In the genomic region with DNA sequence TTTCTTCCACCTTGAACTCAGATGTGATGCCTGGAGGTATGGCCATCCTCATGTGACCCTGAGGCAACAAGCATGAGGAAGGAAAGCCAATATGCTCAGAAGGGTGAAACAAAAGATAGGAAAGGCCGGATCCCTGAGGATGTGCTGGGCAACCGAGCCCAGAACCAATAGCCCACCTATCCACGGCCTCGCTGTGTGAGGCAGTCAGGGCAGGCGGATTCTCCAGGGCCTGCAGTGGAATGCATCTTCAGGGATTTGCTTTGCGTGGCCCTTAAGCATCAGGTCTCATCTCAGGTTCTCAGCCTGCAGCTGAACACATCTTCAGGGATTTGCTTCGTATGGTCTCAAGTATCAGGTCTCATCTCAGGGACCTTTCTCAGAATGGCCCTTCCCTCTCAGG, we compare ENCODE assay signal across 30 cellular contexts.
"Had no signal": no experiment of that assay in that cellular context is flagged by ENCODE, and none has a peak within 500 bp of the region (broad histone marks: within the 10 kb centered on the region; RNA-seq: fewer than 3 reads in every experiment).

No MANE protein-coding gene starts in this region.

- H3K36me3 ChIP-seq: adrenal gland, cardiac muscle cell, colonic mucosa, esophagus squamous epithelium had no signal

- H3K4me1 ChIP-seq: adrenal gland, colonic mucosa, esophagus squamous epithelium had no signal

- ATAC-seq: activated CD4-positive, alpha-beta T cell treated with anti-CD3 and anti-CD28 coated beads for 36 hours; activated CD8-positive, alpha-beta memory T cell treated with anti-CD3 and anti-CD28 coated beads, Interleukin-2, amount 10 ng/mL, durations not matched to agents 7 days and 5 days; activated CD8-positive, alpha-beta T cell treated with anti-CD3 and anti-CD28 coated beads, Interleukin-2, amount 10 ng/mL, durations not matched to agents 7 days and 5 days; activated naive CD8-positive, alpha-beta T cell treated with anti-CD3 and anti-CD28 coated beads, Interleukin-2, amount 50 U/mL, for 24 hours; body of pancreas had no signal

- H3K27ac Mint-ChIP-seq: activated CD4-positive, alpha-beta memory T cell treated with anti-CD3 and anti-CD28 coated beads for 36 hours; activated CD4-positive, alpha-beta T cell treated with anti-CD3 and anti-CD28 coated beads for 36 hours; activated CD4-positive, alpha-beta T cell treated with anti-CD3 and anti-CD28 coated beads, Interleukin-2, amount 10 ng/mL, durations not matched to agents 24 days and 14 days; activated CD8-positive, alpha-beta memory T cell treated with anti-CD3 and anti-CD28 coated beads, Interleukin-2, amount 10 ng/mL, durations not matched to agents 7 days and 5 days; activated CD8-positive, alpha-beta T cell treated with anti-CD3 and anti-CD28 coated beads, Interleukin-2, amount 10 ng/mL, durations not matched to agents 7 days and 5 days; activated naive CD4-positive, alpha-beta T cell treated with anti-CD3 and anti-CD28 coated beads for 36 hours; activated naive CD4-positive, alpha-beta T cell treated with anti-CD3 and anti-CD28 coated beads, Interleukin-2, amount 50 U/mL, for 24 hours; activated naive CD8-positive, alpha-beta T cell treated with anti-CD3 and anti-CD28 coated beads for 36 hours; activated naive CD8-positive, alpha-beta T cell treated with anti-CD3 and anti-CD28 coated beads, Interleukin-2, amount 50 U/mL, for 24 hours; activated T-helper 1 cell treated with anti-CD3 and anti-CD28 coated beads, Interleukin-12 subunit alpha, Interleukin-12 subunit beta, Interleukin-2, Interleukin-4 antibody, amounts not matched to agents 30 ng/mL and 10 ng/mL and 1 ng/mL, durations not matched to agents 14 hours and 24 hours and 36 hours; activated T-helper 2 cell treated with anti-CD3 and anti-CD28 coated beads, Interferon-gamma antibody, Interleukin-2, Interleukin-4, amounts not matched to agents 10 μg/mL and 5 μg/mL and 100 μg/mL, durations not matched to agents 14 hours and 24 hours and 36 hours; dendritic cell treated with granulocyte-macrophage colony-stimulating factor and Interleukin-4, amounts not matched to agents 40 ng/mL and 50 ng/mL, for 4 days had no signal

- H3K27ac ChIP-seq: adrenal gland, cardiac muscle cell, colonic mucosa, dorsolateral prefrontal cortex, epithelial cell of prostate, esophagus squamous epithelium had no signal

- H3K4me1 Mint-ChIP-seq: activated CD4-positive, alpha-beta T cell treated with anti-CD3 and anti-CD28 coated beads for 36 hours; activated CD4-positive, alpha-beta T cell treated with anti-CD3 and anti-CD28 coated beads, Interleukin-2, amount 10 ng/mL, durations not matched to agents 24 days and 14 days; activated CD8-positive, alpha-beta memory T cell treated with anti-CD3 and anti-CD28 coated beads, Interleukin-2, amount 10 ng/mL, durations not matched to agents 7 days and 5 days; activated naive CD4-positive, alpha-beta T cell treated with anti-CD3 and anti-CD28 coated beads, Interleukin-2, amount 50 U/mL, for 24 hours; activated naive CD8-positive, alpha-beta T cell treated with anti-CD3 and anti-CD28 coated beads for 36 hours; activated naive CD8-positive, alpha-beta T cell treated with anti-CD3 and anti-CD28 coated beads, Interleukin-2, amount 50 U/mL, for 24 hours had no signal

- H3K27me3 Mint-ChIP-seq: activated CD4-positive, alpha-beta T cell treated with anti-CD3 and anti-CD28 coated beads, Interleukin-2, amount 10 ng/mL, durations not matched to agents 24 days and 14 days; activated CD8-positive, alpha-beta memory T cell treated with anti-CD3 and anti-CD28 coated beads, Interleukin-2, amount 10 ng/mL, durations not matched to agents 7 days and 5 days; dendritic cell treated with granulocyte-macrophage colony-stimulating factor and Interleukin-4, amounts not matched to agents 40 ng/mL and 50 ng/mL, for 4 days had no signal

- H3K27me3 ChIP-seq: adrenal gland, body of pancreas, cardiac muscle cell, colonic mucosa, dorsolateral prefrontal cortex had no signal

- H3K9me3 Mint-ChIP-seq: activated CD4-positive, alpha-beta memory T cell treated with anti-CD3 and anti-CD28 coated beads for 36 hours; activated CD4-positive, alpha-beta T cell treated with anti-CD3 and anti-CD28 coated beads, Interleukin-2, amount 10 ng/mL, durations not matched to agents 24 days and 14 days; activated naive CD4-positive, alpha-beta T cell treated with anti-CD3 and anti-CD28 coated beads for 36 hours; activated naive CD4-positive, alpha-beta T cell treated with anti-CD3 and anti-CD28 coated beads, Interleukin-2, amount 50 U/mL, for 24 hours; activated naive CD8-positive, alpha-beta T cell treated with anti-CD3 and anti-CD28 coated beads for 36 hours; activated naive CD8-positive, alpha-beta T cell treated with anti-CD3 and anti-CD28 coated beads, Interleukin-2, amount 50 U/mL, for 24 hours; activated T-helper 1 cell treated with anti-CD3 and anti-CD28 coated beads, Interleukin-12 subunit alpha, Interleukin-12 subunit beta, Interleukin-2, Interleukin-4 antibody, amounts not matched to agents 30 ng/mL and 10 ng/mL and 1 ng/mL, durations not matched to agents 14 hours and 24 hours and 36 hours; activated T-helper 2 cell treated with anti-CD3 and anti-CD28 coated beads, Interferon-gamma antibody, Interleukin-2, Interleukin-4, amounts not matched to agents 10 μg/mL and 5 μg/mL and 100 μg/mL, durations not matched to agents 14 hours and 24 hours and 36 hours; dendritic cell treated with granulocyte-macrophage colony-stimulating factor and Interleukin-4, amounts not matched to agents 40 ng/mL and 50 ng/mL, for 4 days had no signal

- DNase-seq: activated CD4-positive, alpha-beta memory T cell treated with anti-CD3 and anti-CD28 coated beads for 36 hours; activated CD4-positive, alpha-beta T cell treated with anti-CD3 and anti-CD28 coated beads for 36 hours; activated CD4-positive, alpha-beta T cell treated with anti-CD3 and anti-CD28 coated beads, Interleukin-2, amount 10 ng/mL, durations not matched to agents 24 days and 14 days; activated CD4-positive, CD25-positive, alpha-beta regulatory T cell; activated CD4-positive, CD25-positive, alpha-beta regulatory T cell treated with anti-CD3 and anti-CD28 coated beads, Interleukin-2, amount 50 U/mL, for 72 hours; activated CD8-positive, alpha-beta memory T cell treated with anti-CD3 and anti-CD28 coated beads, Interleukin-2, amount 10 ng/mL, durations not matched to agents 7 days and 5 days; activated CD8-positive, alpha-beta memory T cell treated with anti-CD3 and anti-CD28 coated beads, Interleukin-2, amount 50 U/mL, for 4 hours; activated CD8-positive, alpha-beta T cell treated with anti-CD3 and anti-CD28 coated beads, Interleukin-2, amount 10 ng/mL, durations not matched to agents 7 days and 5 days; activated effector memory CD4-positive, alpha-beta T cell treated with anti-CD3 and anti-CD28 coated beads, Interleukin-2, amount 50 U/mL, for 16 hours; activated naive CD4-positive, alpha-beta T cell treated with anti-CD3 and anti-CD28 coated beads for 36 hours; activated naive CD8-positive, alpha-beta T cell treated with anti-CD3 and anti-CD28 coated beads for 36 hours; activated naive CD8-positive, alpha-beta T cell treated with anti-CD3 and anti-CD28 coated beads, Interleukin-2, amount 50 U/mL, for 24 hours; activated T-cell treated with anti-CD3 and anti-CD28 coated beads, Interleukin-2, amount 50 U/mL, for 1 hour; activated T-cell treated with anti-CD3 and anti-CD28 coated beads, Interleukin-2, amount 50 U/mL, for 48 hours; adrenal gland; amygdala; aorta; body of pancreas; central memory CD4-positive, alpha-beta T cell; cerebellar nuclear complex; colonic mucosa; dorsolateral prefrontal cortex; esophagus squamous epithelium; T-helper 2 cell had no signal

- H3K36me3 Mint-ChIP-seq: activated CD4-positive, alpha-beta memory T cell treated with anti-CD3 and anti-CD28 coated beads for 36 hours; activated CD8-positive, alpha-beta memory T cell treated with anti-CD3 and anti-CD28 coated beads, Interleukin-2, amount 10 ng/mL, durations not matched to agents 7 days and 5 days; activated naive CD4-positive, alpha-beta T cell treated with anti-CD3 and anti-CD28 coated beads, Interleukin-2, amount 50 U/mL, for 24 hours; activated naive CD8-positive, alpha-beta T cell treated with anti-CD3 and anti-CD28 coated beads for 36 hours had no signal

- H3K4me3 ChIP-seq: adrenal gland, body of pancreas, cardiac muscle cell, colonic mucosa, dorsolateral prefrontal cortex, esophagus squamous epithelium had no signal

- H3K9me3 ChIP-seq: adrenal gland, body of pancreas, colonic mucosa, esophagus squamous epithelium had no signal

- H3K4me3 Mint-ChIP-seq: activated CD4-positive, alpha-beta memory T cell treated with anti-CD3 and anti-CD28 coated beads for 36 hours; activated CD4-positive, alpha-beta T cell treated with anti-CD3 and anti-CD28 coated beads for 36 hours; activated CD4-positive, alpha-beta T cell treated with anti-CD3 and anti-CD28 coated beads, Interleukin-2, amount 10 ng/mL, durations not matched to agents 24 days and 14 days; activated CD8-positive, alpha-beta memory T cell treated with anti-CD3 and anti-CD28 coated beads, Interleukin-2, amount 10 ng/mL, durations not matched to agents 7 days and 5 days; activated CD8-positive, alpha-beta T cell treated with anti-CD3 and anti-CD28 coated beads, Interleukin-2, amount 10 ng/mL, durations not matched to agents 7 days and 5 days; activated naive CD4-positive, alpha-beta T cell treated with anti-CD3 and anti-CD28 coated beads for 36 hours; activated naive CD4-positive, alpha-beta T cell treated with anti-CD3 and anti-CD28 coated beads, Interleukin-2, amount 50 U/mL, for 24 hours; activated naive CD8-positive, alpha-beta T cell treated with anti-CD3 and anti-CD28 coated beads for 36 hours; activated naive CD8-positive, alpha-beta T cell treated with anti-CD3 and anti-CD28 coated beads, Interleukin-2, amount 50 U/mL, for 24 hours; activated T-helper 1 cell treated with anti-CD3 and anti-CD28 coated beads, Interleukin-12 subunit alpha, Interleukin-12 subunit beta, Interleukin-2, Interleukin-4 antibody, amounts not matched to agents 30 ng/mL and 10 ng/mL and 1 ng/mL, durations not matched to agents 14 hours and 24 hours and 36 hours; dendritic cell treated with granulocyte-macrophage colony-stimulating factor and Interleukin-4, amounts not matched to agents 40 ng/mL and 50 ng/mL, for 4 days had no signal
